Comparison of ENCODE assay signal across 2 cellular contexts in genomic region chr5:142311725-142312124, GRCh38.
TF ChIP-seq lines count a peak whose summit lies in the region.

No MANE protein-coding gene starts in this region.

TF ChIP-seq in GM23338, 12 proteins besides CTCF, POLR2A, EP300 and RAD21 (continued from another document):
- no peak for TF ChIP-seq REST (IDR thresholded peaks at IDR 0.05; ENCODE audit: unreplicated experiment)
- TF ChIP-seq ZNF114 (CRISPR knock-in tag; IDR thresholded peaks at IDR 0.05) = no peak
- TF ChIP-seq NANOG (IDR thresholded peaks at IDR 0.05; ENCODE audit: borderline replicate concordance) = no peak
- TF ChIP-seq POLR2AphosphoS5 (IDR thresholded peaks at IDR 0.05; ENCODE audit: low read depth) = no peak
- no peak for TF ChIP-seq STAT1 (IDR thresholded peaks at IDR 0.05; ENCODE audit: unreplicated experiment)
- TF ChIP-seq ZNF331 (CRISPR knock-in tag; IDR thresholded peaks at IDR 0.05; ENCODE audit: low read depth) = no peak
- TF ChIP-seq JUNB (IDR thresholded peaks at IDR 0.05; ENCODE audit: unreplicated experiment) = no peak
- no peak for TF ChIP-seq ZNF462 (CRISPR knock-in tag; IDR thresholded peaks at IDR 0.05)

TF ChIP-seq in K562, 482 proteins besides CTCF, POLR2A, EP300 and RAD21 (continued from another document):
- TF ChIP-seq ZNF740 (CRISPR knock-in tag; IDR thresholded peaks at IDR 0.05) (no peak), ZNF740 (tag; IDR thresholded peaks at IDR 0.05) (no peak), POLR2B (IDR thresholded peaks at IDR 0.05; ENCODE audit: low read depth, partially characterized antibody) (peak; percentile 18), JUNB (CRISPR knock-in tag; conservative IDR thresholded peaks at IDR 0.05) (no peak), TGIF2 (CRISPR knock-in tag; IDR thresholded peaks at IDR 0.05) (no peak), CEBPZ (IDR thresholded peaks at IDR 0.05; ENCODE audit: borderline replicate concordance, low read depth, low read length) (no peak), ZNF24 (IDR thresholded peaks at IDR 0.05) (no peak)
TF ChIP-seq in K562: peak in this region for 1.
